ENCODE assay signal across 16 cellular contexts in genomic region chr12:41286426-41286825, GRCh38.
DNase-seq lines count a peak whose midpoint lies in the region; ATAC-seq, FAIRE-seq and TF ChIP-seq lines count a peak whose summit lies in the region.
"Had no signal": no experiment of that assay in that cellular context is flagged by ENCODE, and none has a peak within 500 bp of the region (broad histone marks: within the 10 kb centered on the region; RNA-seq: fewer than 3 reads in every experiment).

No MANE protein-coding gene starts in this region.

- peak; percentile 88 for ATAC-seq in left lung
- ATAC-seq: natural killer cell had no signal

- no peaks in the 10 kb centered on the region for H3K9me3 ChIP-seq in left lung
- H3K9me3 ChIP-seq in small intestine (ENCODE audit: control insufficient read depth, low read depth), result no peaks in the 10 kb centered on the region
- no peaks in the 10 kb centered on the region for H3K9me3 ChIP-seq in Peyer's patch
- H3K9me3 ChIP-seq: right atrium auricular region, testis had no signal

- H3K4me3 ChIP-seq in left lung (no peak overlapping the region), small intestine (ENCODE audit: low read depth in 1 of 2, low read length in 2 of 2) (no peak overlapping the region), Peyer's patch (no peak overlapping the region)
- H3K4me3 ChIP-seq: right atrium auricular region, testis had no signal

- no peak for FAIRE-seq in small intestine (lab: Jason Lieb, UNC)
- FAIRE-seq: GM19239 had no signal

- DNase-seq in SKM-1 treated with dmso at 0.1 percent for 144 hours (lab: John Stamatoyannopoulos, UW; ENCODE audit: unreplicated experiment) (peak; percentile 0), SKM-1 (lab: John Stamatoyannopoulos, UW; ENCODE audit: unreplicated experiment) (no peak), NCI-H69 (lab: John Stamatoyannopoulos, UW) (peak; percentile 85), left lung (no peak), RPMI8226 (no peak), GM20000 (ENCODE audit: low spot score) (no peak), small intestine (no peak), Peyer's patch (no peak)
- DNase-seq: activated CD4-positive, alpha-beta T cell treated with anti-CD3 and anti-CD28 coated beads for 48 hours; activated naive CD8-positive, alpha-beta T cell treated with anti-CD3 and anti-CD28 coated beads, Interleukin-2, amount 10 ng/mL, durations not matched to agents 7 days and 5 days; effector CD8-positive, alpha-beta T cell; natural killer cell; stimulated activated CD8-positive, alpha-beta memory T cell treated with anti-CD3 and anti-CD28 coated beads, Interleukin-4, amount 100 ng/mL, for 48 hours; testis had no signal

- WGBS in small intestine, 3 donors, result 23 to 46% (median 31%) methylated on average over 1 of the region's 1 CpG

- H3K27ac ChIP-seq in left lung (no peak overlapping the region), small intestine (ENCODE audit: low read depth in 1 of 2, low read length in 1 of 2) (no peak overlapping the region), Peyer's patch (no peak overlapping the region)
- H3K27ac ChIP-seq: right atrium auricular region, testis had no signal

- no peaks in the 10 kb centered on the region for H3K36me3 ChIP-seq in left lung
- no peaks in the 10 kb centered on the region for H3K36me3 ChIP-seq in small intestine (ENCODE audit: control insufficient read depth in 2 of 2, insufficient read depth in 2 of 2, low read length in 2 of 2)
- H3K36me3 ChIP-seq in Peyer's patch, result no peaks in the 10 kb centered on the region
- H3K36me3 ChIP-seq: right atrium auricular region had no signal

- TF ChIP-seq CTCF in left lung (IDR thresholded peaks at IDR 0.05) (no peak), GM20000 (IDR thresholded peaks at IDR 0.05; ENCODE audit: extremely low read depth, missing control alignments) (no peak), Peyer's patch (IDR thresholded peaks at IDR 0.05) (no peak)

- no peak for TF ChIP-seq POLR2A in Peyer's patch (IDR thresholded peaks at IDR 0.05)

- intact Hi-C loops in left lung (cut with DNase I), result no loop called here

- no peaks in the 10 kb centered on the region for H3K4me1 ChIP-seq in left lung
- no peaks in the 10 kb centered on the region for H3K4me1 ChIP-seq in small intestine (ENCODE audit: control insufficient read depth in 2 of 2, insufficient read depth in 1 of 2, low read depth in 1 of 2, low read length in 1 of 2)
- H3K4me1 ChIP-seq in Peyer's patch, result no peaks in the 10 kb centered on the region
- H3K4me1 ChIP-seq: right atrium auricular region had no signal

- H3K27me3 ChIP-seq in left lung, result no peaks in the 10 kb centered on the region
- H3K27me3 ChIP-seq in small intestine (ENCODE audit: control insufficient read depth in 2 of 2, insufficient read depth in 2 of 2, low read length in 2 of 2), result no peaks in the 10 kb centered on the region
- no peaks in the 10 kb centered on the region for H3K27me3 ChIP-seq in Peyer's patch
- H3K27me3 ChIP-seq: right atrium auricular region, testis had no signal

Comparison
In these comparisons a context has a peak if more than half of its experiments do, and no peak if none do; other contexts are left out.
1. DNase-seq: peak in SKM-1 treated with dmso at 0.1 percent for 144 hours (single experiment) and NCI-H69 (single experiment); none in SKM-1 (single experiment), left lung (0 of 2), RPMI8226 (single experiment), GM20000 (single experiment), small intestine (single experiment) and Peyer's patch (0 of 3).